In genomic region chr15:69843927-69844326, GRCh38 we compare ENCODE assay signal across 31 cellular contexts.
A peak's percentile ranks its signal among the peaks of the same experiment; 100 is the strongest.
DNase-seq lines count a peak whose midpoint lies in the region; ATAC-seq, FAIRE-seq and TF ChIP-seq lines count a peak whose summit lies in the region.
"Had no signal": no experiment of that assay in that cellular context is flagged by ENCODE, and none has a peak within 500 bp of the region (broad histone marks: within the 10 kb centered on the region; RNA-seq: fewer than 3 reads in every experiment).

No MANE protein-coding gene starts in this region.

- H3K4me1 ChIP-seq in right atrium auricular region: peaks cover 0 to 11% of the 10 kb centered on the region in 2 donors
- H3K4me1 ChIP-seq in sigmoid colon: no peaks in the 10 kb centered on the region
- no peaks in the 10 kb centered on the region for H3K4me1 ChIP-seq in small intestine (ENCODE audit: control insufficient read depth in 2 of 2, insufficient read depth in 1 of 2, low read depth in 1 of 2, low read length in 1 of 2)
- H3K4me1 ChIP-seq: BLaER1 treated with 17β-estradiol and CSF1 and Interleukin-3, amounts not matched to agents 10 nM and 100 nM; Peyer's patch; SJCRH30 had no signal

- DNase-seq in HTR-8/SVneo (ENCODE audit: insufficient read length, low spot score) (no peak), Right ventricle myocardium superior (peak; percentile 73), right atrium auricular region (ENCODE audit: low spot score) (peak; percentile 65), sigmoid colon (peak; percentile 24), small intestine (no peak), glomerular visceral epithelial cell (ENCODE audit: extremely low spot score) (no peak), HFFc6 (no peak), hypothalamus (lab: John Stamatoyannopoulos, UW) (no peak)
- DNase-seq: CD4-positive, alpha-beta memory T cell; COR-L47; DMS79; GF-D8; HCEC 1CT; Karpas-422; NCI-H1092; NCI-H1417 treated with DMSO at 0.1 percent for 48 hours; NCI-H1694 treated with DMSO at 0.1 percent for 48 hours; NCI-H2081; NCI-H226; NCI-H510A; NCI-H69; OCI-M1; Peyer's patch; SJCRH30 had no signal

- no peaks in the 10 kb centered on the region for H3K36me3 Mint-ChIP-seq in HFFc6 (ENCODE audit: low read depth)
- H3K36me3 Mint-ChIP-seq: CD4-positive, alpha-beta memory T cell had no signal

- ATAC-seq in Right ventricle myocardium superior (ENCODE audit: poor library complexity): peak; percentile 93
- ATAC-seq: SK-N-SH treated with all-trans-retinoic acid at 6 μM for 48 hours had no signal

- no peak overlapping the region for H3K4me3 ChIP-seq in right atrium auricular region
- no peak overlapping the region for H3K4me3 ChIP-seq in sigmoid colon
- H3K4me3 ChIP-seq in small intestine (ENCODE audit: low read depth in 1 of 2, low read length in 2 of 2): no peak overlapping the region
- H3K4me3 ChIP-seq: BLaER1 treated with 17β-estradiol and CSF1 and Interleukin-3, amounts not matched to agents 10 nM and 100 nM; Peyer's patch; SJCRH30 had no signal

- TF ChIP-seq EP300 in sigmoid colon (IDR thresholded peaks at IDR 0.05): no peak

- no peak overlapping the region for H3K4me3 Mint-ChIP-seq in HFFc6

- no peaks in the 10 kb centered on the region for H3K27me3 ChIP-seq in right atrium auricular region
- no peaks in the 10 kb centered on the region for H3K27me3 ChIP-seq in sigmoid colon
- peaks cover 0 to 3% of the 10 kb centered on the region in 2 donors for H3K27me3 ChIP-seq in small intestine (ENCODE audit: control insufficient read depth in 2 of 2, insufficient read depth in 2 of 2, low read length in 2 of 2)
- H3K27me3 ChIP-seq: Peyer's patch had no signal

- peaks cover 9% of the 10 kb centered on the region for H3K4me1 Mint-ChIP-seq in HFFc6 (ENCODE audit: low read depth)
- H3K4me1 Mint-ChIP-seq: CD4-positive, alpha-beta memory T cell had no signal

- H3K27ac ChIP-seq in right atrium auricular region: peak overlapping the region in 1 of 2 donors; percentile 36
- no peak overlapping the region for H3K27ac ChIP-seq in sigmoid colon
- H3K27ac ChIP-seq in small intestine (ENCODE audit: low read depth in 1 of 2, low read length in 1 of 2): no peak overlapping the region
- H3K27ac ChIP-seq: BLaER1 treated with 17β-estradiol and CSF1 and Interleukin-3, amounts not matched to agents 10 nM and 100 nM; HL-60; Peyer's patch; SJCRH30 had no signal

- no peak overlapping the region for H3K27ac Mint-ChIP-seq in HFFc6
- H3K27ac Mint-ChIP-seq: CD4-positive, alpha-beta memory T cell had no signal

- WGBS in sigmoid colon, 2 donors: 89 to 91% methylated on average over 9 of the region's 9 CpGs
- WGBS in small intestine, 3 donors: 85 to 90% (median 90%) methylated on average over 9 of the region's 9 CpGs

- intact Hi-C loops in Right ventricle myocardium superior (cut with DNase I): no loop called here
- intact Hi-C loops in sigmoid colon (cut with DNase I): no loop called here

- no peaks in the 10 kb centered on the region for H3K36me3 ChIP-seq in right atrium auricular region
- H3K36me3 ChIP-seq in sigmoid colon: no peaks in the 10 kb centered on the region
- H3K36me3 ChIP-seq in small intestine (ENCODE audit: control insufficient read depth in 2 of 2, insufficient read depth in 2 of 2, low read length in 2 of 2): no peaks in the 10 kb centered on the region
- H3K36me3 ChIP-seq: BLaER1 treated with 17β-estradiol and CSF1 and Interleukin-3, amounts not matched to agents 10 nM and 100 nM; Peyer's patch; SJCRH30 had no signal

- no peaks in the 10 kb centered on the region for H3K9me3 Mint-ChIP-seq in HFFc6

- no peaks in the 10 kb centered on the region for H3K9me3 ChIP-seq in right atrium auricular region
- H3K9me3 ChIP-seq in sigmoid colon: no peaks in the 10 kb centered on the region
- no peaks in the 10 kb centered on the region for H3K9me3 ChIP-seq in small intestine (ENCODE audit: control insufficient read depth, low read depth)
- H3K9me3 ChIP-seq: BLaER1 treated with 17β-estradiol and CSF1 and Interleukin-3, amounts not matched to agents 10 nM and 100 nM; Peyer's patch; SJCRH30 had no signal

- no peak for TF ChIP-seq POLR2A in sigmoid colon (IDR thresholded peaks at IDR 0.05)

- peak; percentile 13 for FAIRE-seq in HTR-8/SVneo (lab: Jason Lieb, UNC)
- FAIRE-seq in small intestine (lab: Jason Lieb, UNC): no peak
- FAIRE-seq: A204.1, GM12891, GM19239, H1 had no signal

- H3K27me3 Mint-ChIP-seq in HFFc6 (ENCODE audit: insufficient read depth): peaks cover 46% of the 10 kb centered on the region

- no peak for TF ChIP-seq CTCF in right atrium auricular region (IDR thresholded peaks at IDR 0.05)
- TF ChIP-seq CTCF in sigmoid colon (IDR thresholded peaks at IDR 0.05): no peak
- no peak for TF ChIP-seq CTCF in HFFc6 (IDR thresholded peaks at IDR 0.05)

Comparison
In these comparisons a context has a peak if more than half of its experiments do, and no peak if none do; other contexts are left out.
1. DNase-seq: peak in Right ventricle myocardium superior (single experiment), right atrium auricular region (single experiment) and sigmoid colon (single experiment); none in HTR-8/SVneo (single experiment), small intestine (single experiment), glomerular visceral epithelial cell (single experiment), HFFc6 (single experiment) and hypothalamus (0 of 51).